In genomic region chr2:99489758-99490087, GRCh38 we compare ENCODE assay signal across 1 cellular context.
TF ChIP-seq lines count a peak whose summit lies in the region.

Gene REV1, minus strand, starts transcription at chr2:99490017. Its CDS starts 25,042 bp downstream, at chr2:99464975.

TF ChIP-seq in GM23338, 12 proteins besides CTCF, POLR2A, EP300 and RAD21 (continued from another document):
- TF ChIP-seq ZNF462 (CRISPR knock-in tag; IDR thresholded peaks at IDR 0.05) (no peak), JUNB (IDR thresholded peaks at IDR 0.05; ENCODE audit: unreplicated experiment) (no peak), CREB1 (CRISPR knock-in tag; IDR thresholded peaks at IDR 0.05; ENCODE audit: low read depth) (no peak), ZNF114 (CRISPR knock-in tag; IDR thresholded peaks at IDR 0.05) (no peak), ZNF331 (CRISPR knock-in tag; IDR thresholded peaks at IDR 0.05; ENCODE audit: low read depth) (no peak), EZH2phosphoT487 (IDR thresholded peaks at IDR 0.05; ENCODE audit: unreplicated experiment) (no peak)
TF ChIP-seq in GM23338: peak in this region for 0.
